Comparison of ENCODE assay signal across 10 cellular contexts in genomic region chr4:82801910-82802521, GRCh38. TPM values are rescaled to one million over a fixed set of nuclear protein-coding genes. Genes with fewer than 3 reads are reported as not detected.
DNase-seq lines count a peak whose midpoint lies in the region; ATAC-seq, FAIRE-seq and TF ChIP-seq lines count a peak whose summit lies in the region.
"Had no signal": no experiment of that assay in that cellular context is flagged by ENCODE, and none has a peak within 500 bp of the region (broad histone marks: within the 10 kb centered on the region; RNA-seq: fewer than 3 reads in every experiment).

No MANE protein-coding gene starts in this region.

- no peaks in the 10 kb centered on the region; the same call in 1 of the 2 replicates for H3K27me3 ChIP-seq in GM06990 (replicated peaks; ENCODE audit: control insufficient read depth, insufficient read depth, low read length)
- H3K27me3 ChIP-seq in Peyer's patch, result no peaks in the 10 kb centered on the region

- DNase-seq in GM06990 (ENCODE audit: extremely low read depth, insufficient read length) (no peak), Peyer's patch (no peak), fibroblast of the aortic adventitia (ENCODE audit: low read depth) (peak; percentile 60), epidermal melanocyte (ENCODE audit: insufficient read length, low spot score) (no peak)
- DNase-seq in activated T-helper 2 cell treated with anti-CD3 and anti-CD28 coated beads, Interferon-gamma antibody, Interleukin-2, Interleukin-4, amounts not matched to agents 10 μg/mL and 5 μg/mL and 100 μg/mL, durations not matched to agents 14 hours and 24 hours and 36 hours (ENCODE audit: low spot score), result no peak
- no peak for DNase-seq in activated CD8-positive, alpha-beta memory T cell treated with anti-CD3 and anti-CD28 coated beads, Interleukin-2, amount 10 ng/mL, durations not matched to agents 7 days and 5 days

- no peaks in the 10 kb centered on the region for H3K36me3 Mint-ChIP-seq in activated T-helper 2 cell treated with anti-CD3 and anti-CD28 coated beads, Interferon-gamma antibody, Interleukin-2, Interleukin-4, amounts not matched to agents 10 μg/mL and 5 μg/mL and 100 μg/mL, durations not matched to agents 14 hours and 24 hours and 36 hours (ENCODE audit: low read depth)
- no peaks in the 10 kb centered on the region for H3K36me3 Mint-ChIP-seq in activated CD8-positive, alpha-beta memory T cell treated with anti-CD3 and anti-CD28 coated beads, Interleukin-2, amount 10 ng/mL, durations not matched to agents 7 days and 5 days
- H3K36me3 Mint-ChIP-seq: stimulated activated effector memory CD8-positive, alpha-beta T cell treated with anti-CD3 and anti-CD28 coated beads, Interleukin-12 subunit alpha, Interleukin-12 subunit beta, amount 100 ng/mL, for 72 hours had no signal

- TF ChIP-seq CTCF in GM06990 (IDR thresholded peaks at IDR 0.05; ENCODE audit: insufficient read depth, low read length, poor library complexity, severe bottlenecking) (peak; percentile 46), Peyer's patch (IDR thresholded peaks at IDR 0.05) (peak in 4 of 6 experiments; percentile 12 to 42 (median 40)), fibroblast of the aortic adventitia (IDR thresholded peaks at IDR 0.05; ENCODE audit: insufficient read depth, low read length) (peak; percentile 61)

- peaks cover 45% of the 10 kb centered on the region for H3K27me3 Mint-ChIP-seq in activated T-helper 2 cell treated with anti-CD3 and anti-CD28 coated beads, Interferon-gamma antibody, Interleukin-2, Interleukin-4, amounts not matched to agents 10 μg/mL and 5 μg/mL and 100 μg/mL, durations not matched to agents 14 hours and 24 hours and 36 hours (ENCODE audit: low read depth)
- H3K27me3 Mint-ChIP-seq in activated CD8-positive, alpha-beta memory T cell treated with anti-CD3 and anti-CD28 coated beads, Interleukin-2, amount 10 ng/mL, durations not matched to agents 7 days and 5 days, result peaks cover 43% of the 10 kb centered on the region

- H3K9me3 ChIP-seq in Peyer's patch, result no peaks in the 10 kb centered on the region

- H3K4me1 Mint-ChIP-seq in activated T-helper 2 cell treated with anti-CD3 and anti-CD28 coated beads, Interferon-gamma antibody, Interleukin-2, Interleukin-4, amounts not matched to agents 10 μg/mL and 5 μg/mL and 100 μg/mL, durations not matched to agents 14 hours and 24 hours and 36 hours (ENCODE audit: low read depth), result peaks cover 6% of the 10 kb centered on the region
- H3K4me1 Mint-ChIP-seq in activated CD8-positive, alpha-beta memory T cell treated with anti-CD3 and anti-CD28 coated beads, Interleukin-2, amount 10 ng/mL, durations not matched to agents 7 days and 5 days, result peaks cover 19% of the 10 kb centered on the region

- peaks cover 0 to 10% (median 6%) of the 10 kb centered on the region in 4 donors for H3K4me1 ChIP-seq in Peyer's patch

- peak; percentile 94 for FAIRE-seq in A204.1 (lab: Jason Lieb, UNC)

- H3K27ac ChIP-seq in Peyer's patch, result no peak overlapping the region
- H3K27ac ChIP-seq: epithelial cell of prostate had no signal

- H3K4me3 ChIP-seq in GM06990 (replicated peaks; ENCODE audit: low read depth, low read length) (no peak overlapping the region), Peyer's patch (no peak overlapping the region), fibroblast of the aortic adventitia (ENCODE audit: low read depth, low read length) (no peak overlapping the region)

- H3K36me3 ChIP-seq in GM06990 (ENCODE audit: control insufficient read depth, insufficient read depth, low read length) (no peaks in the 10 kb centered on the region), Peyer's patch (no peaks in the 10 kb centered on the region)

- H3K9me3 Mint-ChIP-seq in activated T-helper 2 cell treated with anti-CD3 and anti-CD28 coated beads, Interferon-gamma antibody, Interleukin-2, Interleukin-4, amounts not matched to agents 10 μg/mL and 5 μg/mL and 100 μg/mL, durations not matched to agents 14 hours and 24 hours and 36 hours, result no peaks in the 10 kb centered on the region
- H3K9me3 Mint-ChIP-seq in activated CD8-positive, alpha-beta memory T cell treated with anti-CD3 and anti-CD28 coated beads, Interleukin-2, amount 10 ng/mL, durations not matched to agents 7 days and 5 days (ENCODE audit: low read depth), result no peaks in the 10 kb centered on the region
- H3K9me3 Mint-ChIP-seq: stimulated activated effector memory CD8-positive, alpha-beta T cell treated with anti-CD3 and anti-CD28 coated beads, Interleukin-12 subunit alpha, Interleukin-12 subunit beta, amount 100 ng/mL, for 72 hours had no signal

- CTCF ChIA-PET in activated CD8-positive, alpha-beta memory T cell treated with anti-CD3 and anti-CD28 coated beads, Interleukin-2, amount 10 ng/mL, durations not matched to agents 7 days and 5 days (lab: Charles Lee), result interaction anchor here (0.6 to 1.0 kb wide), 2 partner anchors 17 to 336 kb away, joined by 3 read pairs; no protein-coding TSS in a partner anchor

- H3K27ac Mint-ChIP-seq in activated T-helper 2 cell treated with anti-CD3 and anti-CD28 coated beads, Interferon-gamma antibody, Interleukin-2, Interleukin-4, amounts not matched to agents 10 μg/mL and 5 μg/mL and 100 μg/mL, durations not matched to agents 14 hours and 24 hours and 36 hours, result no peak overlapping the region
- H3K27ac Mint-ChIP-seq in activated CD8-positive, alpha-beta memory T cell treated with anti-CD3 and anti-CD28 coated beads, Interleukin-2, amount 10 ng/mL, durations not matched to agents 7 days and 5 days, result no peak overlapping the region
- H3K27ac Mint-ChIP-seq: stimulated activated effector memory CD8-positive, alpha-beta T cell treated with anti-CD3 and anti-CD28 coated beads, Interleukin-12 subunit alpha, Interleukin-12 subunit beta, amount 100 ng/mL, for 72 hours had no signal

- intact Hi-C loops in activated T-helper 2 cell treated with anti-CD3 and anti-CD28 coated beads, Interferon-gamma antibody, Interleukin-2, Interleukin-4, amounts not matched to agents 10 μg/mL and 5 μg/mL and 100 μg/mL, durations not matched to agents 14 hours and 24 hours and 36 hours (cut with micrococcal nuclease), result no loop called here

- no peak for ATAC-seq in HG03571 (IDR thresholded peaks at IDR 0.05; ENCODE audit: unreplicated experiment)
- ATAC-seq in activated CD8-positive, alpha-beta memory T cell treated with anti-CD3 and anti-CD28 coated beads, Interleukin-2, amount 10 ng/mL, durations not matched to agents 7 days and 5 days, result no peak
- ATAC-seq: stimulated activated effector memory CD8-positive, alpha-beta T cell treated with anti-CD3 and anti-CD28 coated beads, Interleukin-12 subunit alpha, Interleukin-12 subunit beta, amount 100 ng/mL, for 72 hours had no signal

- no peak for TF ChIP-seq POLR2A in Peyer's patch (IDR thresholded peaks at IDR 0.05)

- H3K4me3 Mint-ChIP-seq in activated T-helper 2 cell treated with anti-CD3 and anti-CD28 coated beads, Interferon-gamma antibody, Interleukin-2, Interleukin-4, amounts not matched to agents 10 μg/mL and 5 μg/mL and 100 μg/mL, durations not matched to agents 14 hours and 24 hours and 36 hours (ENCODE audit: low read depth), result no peak overlapping the region
- H3K4me3 Mint-ChIP-seq in activated CD8-positive, alpha-beta memory T cell treated with anti-CD3 and anti-CD28 coated beads, Interleukin-2, amount 10 ng/mL, durations not matched to agents 7 days and 5 days, result no peak overlapping the region
- H3K4me3 Mint-ChIP-seq: stimulated activated effector memory CD8-positive, alpha-beta T cell treated with anti-CD3 and anti-CD28 coated beads, Interleukin-12 subunit alpha, Interleukin-12 subunit beta, amount 100 ng/mL, for 72 hours had no signal

RNA-seq across cellular contexts. Expression of gene SCD5, which starts 3.4 kb away (rescaled TPM):
- total RNA-seq in Peyer's patch (1 to 10 TPM in 3 of 4 donors, under 1 TPM in 1; 0.70 to 5.0 (median 3.0) TPM), fibroblast of the aortic adventitia (ENCODE audit: low replicate concordance) (18.0 and 22.8 TPM in 2 replicates)
- 1.0 and 1.1 TPM in 2 replicates for total RNA-seq in activated T-helper 2 cell treated with anti-CD3 and anti-CD28 coated beads, Interferon-gamma antibody, Interleukin-2, Interleukin-4, amounts not matched to agents 10 μg/mL and 5 μg/mL and 100 μg/mL, durations not matched to agents 14 hours and 24 hours and 36 hours
- total RNA-seq in activated CD8-positive, alpha-beta memory T cell treated with anti-CD3 and anti-CD28 coated beads, Interleukin-2, amount 10 ng/mL, durations not matched to agents 7 days and 5 days, result 1 to 10 TPM; 6.4 to 8.2 TPM
